Comparison of ENCODE assay signal across 8 cellular contexts in the genomic region with DNA sequence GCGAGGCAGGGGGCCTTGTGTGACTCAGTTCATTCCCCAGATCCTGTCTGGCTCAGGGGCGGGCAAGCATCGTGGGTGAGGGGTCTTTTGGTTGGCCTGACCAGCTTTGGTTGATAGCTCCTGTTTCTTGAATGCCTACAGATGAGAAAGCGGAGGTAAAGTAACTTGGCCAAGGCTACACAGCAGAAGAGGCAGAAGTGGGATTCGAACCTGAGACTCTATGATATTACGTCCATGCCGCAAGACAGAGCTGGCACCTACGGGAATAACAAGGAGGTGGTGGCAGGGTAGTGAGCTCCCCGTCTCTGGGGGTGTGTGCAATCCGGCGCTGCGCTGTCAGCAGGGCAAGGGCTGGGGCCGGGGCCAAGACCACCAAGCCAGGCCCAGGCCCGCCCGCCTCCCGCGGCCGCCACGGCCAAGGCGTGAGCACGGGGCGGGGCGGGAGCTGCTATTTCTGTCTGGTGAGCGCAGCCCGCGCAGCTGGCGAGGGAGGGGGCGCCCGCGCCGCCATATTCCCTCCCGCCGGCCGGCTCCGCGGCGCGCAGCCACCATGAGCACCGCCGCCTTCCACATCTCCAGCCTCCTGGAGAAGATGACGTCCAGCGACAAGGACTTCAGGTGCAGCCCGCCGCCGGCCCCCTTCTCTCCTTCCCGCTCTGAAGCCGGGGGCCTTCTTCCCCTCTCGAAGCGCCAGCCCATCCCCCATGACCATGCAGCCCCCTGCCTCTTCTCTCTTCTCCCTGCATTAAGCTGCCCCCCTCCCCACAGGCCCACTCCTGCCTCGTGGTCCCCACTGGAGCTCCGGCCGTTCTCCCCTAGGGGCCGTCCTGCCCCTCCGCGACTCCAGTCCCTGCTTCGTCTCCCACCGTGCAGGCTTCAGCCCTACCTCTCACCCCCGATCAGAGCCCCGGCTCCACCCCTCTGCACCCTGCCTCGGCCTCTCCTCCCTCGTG. TPM values are rescaled to one million over a fixed set of nuclear protein-coding genes. Genes with fewer than 3 reads are reported as not detected.
A peak's percentile ranks its signal among the peaks of the same experiment; 100 is the strongest.
DNase-seq lines count a peak whose midpoint lies in the region; ATAC-seq and TF ChIP-seq lines count a peak whose summit lies in the region.

A gene (plus strand): TSS at position 510 of the 953 bp plus-strand sequence. CDS start 41 bp downstream, at position 551.

- TF ChIP-seq CTCF in GM13977 (IDR thresholded peaks at IDR 0.05; ENCODE audit: extremely low read depth, insufficient read depth, missing control alignments) (no peak), fibroblast of pulmonary artery (IDR thresholded peaks at IDR 0.05; ENCODE audit: low read length, missing control alignments) (no peak), transverse colon (IDR thresholded peaks at IDR 0.05) (no peak)

- 0 to 14% methylated on average over 3 to 60 of the region's 61 CpGs for WGBS in transverse colon (ENCODE audit: low coverage in 1 of 2), 2 donors

- H3K36me3 Mint-ChIP-seq in activated T-helper 17 cell treated with anti-CD3 and anti-CD28 coated beads, Interleukin-2, amount 50 U/mL, for 72 hours (ENCODE audit: low read depth) = no peaks in the 10 kb centered on the region
- H3K36me3 Mint-ChIP-seq in naive B cell = no peaks in the 10 kb centered on the region

- ATAC-seq in activated T-helper 17 cell treated with anti-CD3 and anti-CD28 coated beads, Interleukin-2, amount 50 U/mL, for 72 hours (replicated peaks) = peak; percentile 68
- ATAC-seq in naive B cell (ENCODE audit: low read depth in 2 of 2) (peak; percentile 79 to 85), HG02642 (IDR thresholded peaks at IDR 0.05; ENCODE audit: poor library complexity, unreplicated experiment) (no peak)

- peak within 1 kb of the TSS; percentile 55 for H3K4me3 ChIP-seq in fibroblast of pulmonary artery (replicated peaks; ENCODE audit: low read depth, low read length)
- H3K4me3 ChIP-seq in transverse colon = peak within 1 kb of the TSS; percentile 44 to 61 (median 48)

- TF ChIP-seq EP300 in transverse colon (IDR thresholded peaks at IDR 0.05; ENCODE audit: low read depth) = no peak

- in situ Hi-C loops in GM13977 (cut with MboI; ENCODE audit: low pct_unique_long_range_greater_than_20kb, low sequenced_read_pairs, unreplicated experiment) = no loop called here
- in situ Hi-C loops in transverse colon (cut with MboI; ENCODE audit: low pct_ligation_motif_present in 1 of 4, low pct_unique_long_range_greater_than_20kb in 1 of 4, low sequenced_read_pairs in 3 of 4) = no loop called here

- H3K36me3 ChIP-seq in transverse colon = no peaks in the 10 kb centered on the region

- DNase-seq in GM13977 (ENCODE audit: low spot score) (peak; percentile 64), NCI-H2227 treated with DMSO at 0.1 percent for 48 hours (lab: John Stamatoyannopoulos, UW) (peak; percentile 39), fibroblast of pulmonary artery (ENCODE audit: low read depth) (peak; percentile 35), naive B cell (peak; percentile 39), transverse colon (peak; percentile 56), GM19238 (ENCODE audit: insufficient read length, low spot score) (no peak)

- intact Hi-C loops in transverse colon (cut with DNase I; ENCODE audit: low total_unique reads) = no loop called here

- no peaks in the 10 kb centered on the region for H3K9me3 ChIP-seq in transverse colon

- peaks cover 0 to 12% (median 9%) of the 10 kb centered on the region in 4 donors for H3K4me1 ChIP-seq in transverse colon

- peaks cover under 1% of the 10 kb centered on the region for H3K27me3 Mint-ChIP-seq in activated T-helper 17 cell treated with anti-CD3 and anti-CD28 coated beads, Interleukin-2, amount 50 U/mL, for 72 hours
- H3K27me3 Mint-ChIP-seq in naive B cell = peaks cover 5 to 18% (median 9%) of the 10 kb centered on the region in 3 donors

- peaks cover 13% of the 10 kb centered on the region for H3K27me3 ChIP-seq in transverse colon

- no peak for TF ChIP-seq POLR2A in transverse colon (IDR thresholded peaks at IDR 0.05)

- H3K27ac Mint-ChIP-seq in activated T-helper 17 cell treated with anti-CD3 and anti-CD28 coated beads, Interleukin-2, amount 50 U/mL, for 72 hours = peak within 1 kb of the TSS; percentile 52
- peak within 1 kb of the TSS; percentile 19 to 93 (median 66) for H3K27ac Mint-ChIP-seq in naive B cell

- H3K9me3 Mint-ChIP-seq in activated T-helper 17 cell treated with anti-CD3 and anti-CD28 coated beads, Interleukin-2, amount 50 U/mL, for 72 hours = no peaks in the 10 kb centered on the region
- peaks cover 0 to 2% (median 0%) of the 10 kb centered on the region in 7 donors for H3K9me3 Mint-ChIP-seq in naive B cell

- peak within 1 kb of the TSS; percentile 76 to 91 (median 82) for H3K27ac ChIP-seq in transverse colon

- peak within 1 kb of the TSS; percentile 66 for H3K4me3 Mint-ChIP-seq in activated T-helper 17 cell treated with anti-CD3 and anti-CD28 coated beads, Interleukin-2, amount 50 U/mL, for 72 hours
- peak within 1 kb of the TSS; percentile 84 to 96 (median 89) for H3K4me3 Mint-ChIP-seq in naive B cell

- H3K4me1 Mint-ChIP-seq in activated T-helper 17 cell treated with anti-CD3 and anti-CD28 coated beads, Interleukin-2, amount 50 U/mL, for 72 hours = no peaks in the 10 kb centered on the region
- peaks cover 22 to 24% (median 24%) of the 10 kb centered on the region in 3 donors for H3K4me1 Mint-ChIP-seq in naive B cell

RNA-seq across cellular contexts. Expression of the gene that starts here (rescaled TPM):
- total RNA-seq in activated T-helper 17 cell treated with anti-CD3 and anti-CD28 coated beads, Interleukin-2, amount 50 U/mL, for 72 hours = under 1 TPM; 0.19 to 0.85 TPM
- under 1 TPM in 5 of 6 donors, not detected in 1; 0.12 to 0.61 (median 0.49) TPM for polyA plus RNA-seq in naive B cell (ENCODE audit: low read depth in 6 of 6)
- 10 to 100 TPM in 2 of 4 donors, 1 to 10 TPM in 2; 2.7 to 18.3 (median 9.7) TPM for total RNA-seq in transverse colon

Comparison
In these comparisons a context has a peak if more than half of its experiments do, and no peak if none do; other contexts are left out.
1. Peak in ATAC-seq in activated T-helper 17 cell treated with anti-CD3 and anti-CD28 coated beads, Interleukin-2, amount 50 U/mL, for 72 hours; RNA of the gene not detected or under 1 TPM.
2. Peak in DNase-seq and ATAC-seq in naive B cell; RNA of the gene not detected or under 1 TPM.